ENCODE assay signal across 2 cellular contexts in genomic region chr13:49400755-49401659, GRCh38.
TF ChIP-seq lines count a peak whose summit lies in the region.

No MANE protein-coding gene starts in this region.

TF ChIP-seq in SK-N-SH, 30 proteins besides CTCF, POLR2A, EP300 and RAD21 (continued from another document):
- TF ChIP-seq RFX5 (IDR thresholded peaks at IDR 0.05; ENCODE audit: low read length), result no peak
- TF ChIP-seq EZH2phosphoT487 (IDR thresholded peaks at IDR 0.05; ENCODE audit: borderline replicate concordance, low read depth), result no peak

TF ChIP-seq in SK-N-SH treated with all-trans-retinoic acid at 6 μM for 48 hours, 23 proteins besides CTCF, POLR2A, EP300 and RAD21 (continued from another document):
- TF ChIP-seq, protein P1, sequence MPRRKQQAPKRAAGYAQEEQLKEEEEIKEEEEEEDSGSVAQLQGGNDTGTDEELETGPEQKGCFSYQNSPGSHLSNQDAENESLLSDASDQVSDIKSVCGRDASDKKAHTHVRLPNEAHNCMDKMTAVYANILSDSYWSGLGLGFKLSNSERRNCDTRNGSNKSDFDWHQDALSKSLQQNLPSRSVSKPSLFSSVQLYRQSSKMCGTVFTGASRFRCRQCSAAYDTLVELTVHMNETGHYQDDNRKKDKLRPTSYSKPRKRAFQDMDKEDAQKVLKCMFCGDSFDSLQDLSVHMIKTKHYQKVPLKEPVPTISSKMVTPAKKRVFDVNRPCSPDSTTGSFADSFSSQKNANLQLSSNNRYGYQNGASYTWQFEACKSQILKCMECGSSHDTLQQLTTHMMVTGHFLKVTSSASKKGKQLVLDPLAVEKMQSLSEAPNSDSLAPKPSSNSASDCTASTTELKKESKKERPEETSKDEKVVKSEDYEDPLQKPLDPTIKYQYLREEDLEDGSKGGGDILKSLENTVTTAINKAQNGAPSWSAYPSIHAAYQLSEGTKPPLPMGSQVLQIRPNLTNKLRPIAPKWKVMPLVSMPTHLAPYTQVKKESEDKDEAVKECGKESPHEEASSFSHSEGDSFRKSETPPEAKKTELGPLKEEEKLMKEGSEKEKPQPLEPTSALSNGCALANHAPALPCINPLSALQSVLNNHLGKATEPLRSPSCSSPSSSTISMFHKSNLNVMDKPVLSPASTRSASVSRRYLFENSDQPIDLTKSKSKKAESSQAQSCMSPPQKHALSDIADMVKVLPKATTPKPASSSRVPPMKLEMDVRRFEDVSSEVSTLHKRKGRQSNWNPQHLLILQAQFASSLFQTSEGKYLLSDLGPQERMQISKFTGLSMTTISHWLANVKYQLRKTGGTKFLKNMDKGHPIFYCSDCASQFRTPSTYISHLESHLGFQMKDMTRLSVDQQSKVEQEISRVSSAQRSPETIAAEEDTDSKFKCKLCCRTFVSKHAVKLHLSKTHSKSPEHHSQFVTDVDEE (CRISPR knock-in tag; IDR thresholded peaks at IDR 0.05), result no peak
- no peak for TF ChIP-seq TOX (CRISPR knock-in tag; IDR thresholded peaks at IDR 0.05; ENCODE audit: borderline replicate concordance)
- TF ChIP-seq TCF4 (CRISPR knock-in tag; IDR thresholded peaks at IDR 0.05; ENCODE audit: borderline replicate concordance), result no peak
- TF ChIP-seq PATZ1 (CRISPR knock-in tag; IDR thresholded peaks at IDR 0.05; ENCODE audit: borderline replicate concordance), result no peak
- TF ChIP-seq ZNF8 (CRISPR knock-in tag; IDR thresholded peaks at IDR 0.05), result no peak
- no peak for TF ChIP-seq CREB5 (CRISPR knock-in tag; IDR thresholded peaks at IDR 0.05; ENCODE audit: low read depth)
TF ChIP-seq in SK-N-SH treated with all-trans-retinoic acid at 6 μM for 48 hours: peak in this region for 0.
